In the genomic region with DNA sequence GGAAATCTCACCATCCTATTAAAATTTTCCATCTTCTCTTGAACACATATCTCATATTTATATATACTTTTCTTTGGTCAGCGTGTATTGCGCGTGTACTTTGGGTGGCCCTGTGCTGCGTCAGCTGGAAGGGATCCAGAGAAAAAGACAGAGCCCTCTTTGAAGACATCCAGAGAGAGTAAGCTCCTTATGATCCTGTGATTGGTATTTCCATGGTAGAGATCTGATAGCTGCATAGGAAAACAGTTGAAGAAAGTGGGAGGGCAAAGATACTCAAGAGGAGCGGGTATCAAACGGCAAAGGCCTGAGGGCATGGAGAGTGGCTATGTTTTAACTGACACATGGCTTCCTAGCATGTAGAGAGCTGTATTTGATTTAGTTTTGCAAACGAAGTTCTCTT, we compare ENCODE assay signal across 32 cellular contexts. TPM values are rescaled to one million over a fixed set of nuclear protein-coding genes. Genes with fewer than 3 reads are reported as not detected.
"Had no signal": no experiment of that assay in that cellular context is flagged by ENCODE, and none has a peak within 500 bp of the region (broad histone marks: within the 10 kb centered on the region; RNA-seq: fewer than 3 reads in every experiment).

No MANE protein-coding gene starts in this region.

- H3K4me1 Mint-ChIP-seq: central memory CD8-positive, alpha-beta T cell had no signal

- H3K27ac Mint-ChIP-seq: activated CD8-positive, alpha-beta T cell treated with anti-CD3 and anti-CD28 coated beads for 36 hours; activated naive CD8-positive, alpha-beta T cell; activated T-helper 17 cell treated with anti-CD3 and anti-CD28 coated beads, Interleukin-2, amount 50 U/mL, for 72 hours; dendritic cell treated with granulocyte-macrophage colony-stimulating factor and Interleukin-4, amounts not matched to agents 40 ng/mL and 50 ng/mL, for 4 days; endodermal cell; WTC11 had no signal

- H3K9me3 ChIP-seq: esophagus muscularis mucosa, gastroesophageal sphincter, heart right ventricle had no signal

- H3K27me3 ChIP-seq: brain microvascular endothelial cell, esophagus muscularis mucosa, foreskin keratinocyte, gastroesophageal sphincter, hepatocyte had no signal

- H2AFZ ChIP-seq: hepatocyte had no signal

- H3K9me3 Mint-ChIP-seq: activated CD8-positive, alpha-beta T cell treated with anti-CD3 and anti-CD28 coated beads for 36 hours; activated T-helper 17 cell treated with anti-CD3 and anti-CD28 coated beads, Interleukin-2, amount 50 U/mL, for 72 hours; dendritic cell treated with granulocyte-macrophage colony-stimulating factor and Interleukin-4, amounts not matched to agents 40 ng/mL and 50 ng/mL, for 4 days; endodermal cell had no signal

- H3K36me3 ChIP-seq: brain microvascular endothelial cell, esophagus muscularis mucosa, gastroesophageal sphincter, heart right ventricle had no signal

- H3K27ac ChIP-seq: brain microvascular endothelial cell, coronary artery, dorsolateral prefrontal cortex, esophagus muscularis mucosa, foreskin keratinocyte, gastroesophageal sphincter, heart right ventricle, hepatocyte, VCaP had no signal

- DNase-seq: activated CD4-positive, alpha-beta T cell treated with anti-CD3 and anti-CD28 coated beads for 1 hour; activated CD4-positive, alpha-beta T cell treated with anti-CD3 and anti-CD28 coated beads for 48 hours; activated CD4-positive, alpha-beta T cell treated with anti-CD3 and anti-CD28 coated beads, Interleukin-2, amount 50 U/mL, for 1 hour; activated CD4-positive, alpha-beta T cell treated with anti-CD3 and anti-CD28 coated beads, Interleukin-2, amount 50 U/mL, for 48 hours; activated CD8-positive, alpha-beta memory T cell treated with anti-CD3 and anti-CD28 coated beads for 24 hours; activated CD8-positive, alpha-beta T cell treated with anti-CD3 and anti-CD28 coated beads for 36 hours; activated effector memory CD4-positive, alpha-beta T cell treated with Interleukin-2 at 50 U/mL for 16 hours; activated gamma-delta T cell treated with Interleukin-2 at 50 U/mL for 16 hours; activated naive CD4-positive, alpha-beta T cell treated with anti-CD3 and anti-CD28 coated beads, Interleukin-2, amount 50 U/mL, for 16 hours; activated naive CD4-positive, alpha-beta T cell treated with Interleukin-2 at 50 U/mL for 16 hours; activated T-cell treated with anti-CD3 and anti-CD28 coated beads, Interleukin-2, amount 50 U/mL, for 4 hours; amniotic stem cell; anterior cingulate cortex; brain microvascular endothelial cell; dorsolateral prefrontal cortex; effector memory CD4-positive, alpha-beta T cell; endodermal cell; erythroblast; foreskin keratinocyte; heart right ventricle; T-helper 2 cell had no signal

- ATAC-seq: activated CD8-positive, alpha-beta T cell treated with anti-CD3 and anti-CD28 coated beads for 36 hours; activated T-cell treated with anti-CD3 and anti-CD28 coated beads, Interleukin-2, amount 50 U/mL, for 4 hours; activated T-helper 17 cell treated with anti-CD3 and anti-CD28 coated beads, Interleukin-2, amount 50 U/mL, for 72 hours; foreskin keratinocyte; gastroesophageal sphincter; heart right ventricle; WTC11 had no signal

- H3K36me3 Mint-ChIP-seq: activated naive CD8-positive, alpha-beta T cell; WTC11 had no signal

- H3K4me3 Mint-ChIP-seq: activated CD8-positive, alpha-beta T cell treated with anti-CD3 and anti-CD28 coated beads for 36 hours; activated naive CD8-positive, alpha-beta T cell; activated T-cell treated with anti-CD3 and anti-CD28 coated beads, Interleukin-2, amount 50 U/mL, for 4 hours; activated T-helper 17 cell treated with anti-CD3 and anti-CD28 coated beads, Interleukin-2, amount 50 U/mL, for 72 hours; central memory CD8-positive, alpha-beta T cell; dendritic cell treated with granulocyte-macrophage colony-stimulating factor and Interleukin-4, amounts not matched to agents 40 ng/mL and 50 ng/mL, for 4 days; endodermal cell; WTC11 had no signal

- H3K4me1 ChIP-seq: foreskin keratinocyte had no signal

- H3K4me3 ChIP-seq: coronary artery, dorsolateral prefrontal cortex, esophagus muscularis mucosa, gastroesophageal sphincter, heart right ventricle, hepatocyte had no signal

- H3K4me2 ChIP-seq: hepatocyte had no signal

- H3K79me2 ChIP-seq: hepatocyte had no signal

RNA-seq across cellular contexts. Expression of gene HPGD, which starts 4.4 kb away (rescaled TPM):
- total RNA-seq: glomerular endothelial cell had no signal
